Comparison of ENCODE assay signal across 20 cellular contexts in the genomic region with DNA sequence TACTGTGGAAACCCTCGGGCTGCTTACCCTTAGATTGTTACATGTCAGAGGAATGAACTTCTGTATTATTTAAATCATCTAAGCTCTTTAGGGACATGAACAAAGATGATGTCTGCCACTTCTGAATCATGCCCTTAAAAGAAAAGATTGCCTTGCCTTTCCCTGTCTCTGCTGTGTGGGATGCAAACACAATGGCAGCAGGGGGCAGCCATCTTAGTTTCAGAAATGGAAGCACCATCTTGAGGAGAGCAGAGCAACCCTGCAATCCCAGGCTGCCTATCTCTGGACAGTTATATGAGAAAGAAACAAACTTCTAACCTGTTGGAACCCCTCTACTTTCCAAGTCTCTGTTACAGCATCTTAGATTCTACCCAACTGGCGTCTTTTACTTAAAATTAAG. TPM values are rescaled to one million over a fixed set of nuclear protein-coding genes. Genes with fewer than 3 reads are reported as not detected.
A peak's percentile ranks its signal among the peaks of the same experiment; 100 is the strongest.
DNase-seq lines count a peak whose midpoint lies in the region; FAIRE-seq and TF ChIP-seq lines count a peak whose summit lies in the region.
"Had no signal": no experiment of that assay in that cellular context is flagged by ENCODE, and none has a peak within 500 bp of the region (broad histone marks: within the 10 kb centered on the region; RNA-seq: fewer than 3 reads in every experiment).

No MANE protein-coding gene starts in this region.

- H3K4me3 Mint-ChIP-seq in astrocyte (ENCODE audit: unreplicated experiment): no peak overlapping the region
- H3K4me3 Mint-ChIP-seq: CD4-positive, CD25-positive, alpha-beta regulatory T cell; CD8-positive, alpha-beta memory T cell; H9; IgD-negative memory B cell had no signal

- no peak for TF ChIP-seq RAD21 in Ishikawa (IDR thresholded peaks at IDR 0.05; ENCODE audit: low read depth)

- intact Hi-C loops in OCI-LY7 (cut with micrococcal nuclease; ENCODE audit: unreplicated experiment): no loop called here

- H3K9me3 ChIP-seq in OCI-LY7 (ENCODE audit: low read length): peaks cover 5% of the 10 kb centered on the region; the same call in 1 of the 2 replicates
- H3K9me3 ChIP-seq in astrocyte (ENCODE audit: insufficient read depth, low read depth, low read length): no peaks in the 10 kb centered on the region
- H3K9me3 ChIP-seq: BE2C had no signal

- H4K20me1 ChIP-seq in OCI-LY7 (ENCODE audit: insufficient read depth, low read length) (no peaks in the 10 kb centered on the region), astrocyte (ENCODE audit: insufficient read depth, low read length) (no peaks in the 10 kb centered on the region)

- no peaks in the 10 kb centered on the region for H3K36me3 Mint-ChIP-seq in astrocyte (ENCODE audit: low read depth, unreplicated experiment)
- H3K36me3 Mint-ChIP-seq: CD4-positive, CD25-positive, alpha-beta regulatory T cell; CD8-positive, alpha-beta memory T cell had no signal

- peak overlapping the region; percentile 38 for H3K27ac Mint-ChIP-seq in astrocyte (ENCODE audit: unreplicated experiment)
- H3K27ac Mint-ChIP-seq: CD4-positive, CD25-positive, alpha-beta regulatory T cell; CD8-positive, alpha-beta memory T cell; H9; IgD-negative memory B cell had no signal

- POLR2A ChIA-PET in OCI-LY7 (lab: Charles Lee): no interaction called here

- H3K27me3 Mint-ChIP-seq in astrocyte (ENCODE audit: low read depth, unreplicated experiment): peaks cover 9% of the 10 kb centered on the region

- H3K27me3 ChIP-seq in astrocyte (ENCODE audit: insufficient read depth, low read length): no peaks in the 10 kb centered on the region

- H3K9ac ChIP-seq in astrocyte (ENCODE audit: low read length): no peak overlapping the region

- H3K9me3 Mint-ChIP-seq in astrocyte (ENCODE audit: unreplicated experiment): peaks cover 2% of the 10 kb centered on the region
- H3K9me3 Mint-ChIP-seq: CD8-positive, alpha-beta memory T cell had no signal

- TF ChIP-seq EP300 in Ishikawa (IDR thresholded peaks at IDR 0.05; ENCODE audit: borderline replicate concordance): no peak

- H3K4me2 ChIP-seq in OCI-LY7 (ENCODE audit: low read length) (no peak overlapping the region), astrocyte (ENCODE audit: low read length) (no peak overlapping the region)

- BruUV-seq in OCI-LY7 (replicated peaks; lab: Mats Ljungman, UMichigan): no TSS peak

- CTCF ChIA-PET in OCI-LY7 (lab: Charles Lee; ENCODE audit: unreplicated experiment): no interaction called here

- H3K9me2 ChIP-seq in OCI-LY7 (ENCODE audit: insufficient read depth, low read length): no peaks in the 10 kb centered on the region

- FAIRE-seq in astrocyte (lab: Jason Lieb, UNC): no peak
- FAIRE-seq: A204.1, G401.6, GM12892, GM18507, HTR-8/SVneo had no signal

- H3K36me3 ChIP-seq in OCI-LY7 (ENCODE audit: insufficient read depth, low read length) (no peaks in the 10 kb centered on the region), astrocyte (ENCODE audit: insufficient read depth, low read length) (no peaks in the 10 kb centered on the region)
- H3K36me3 ChIP-seq: BE2C had no signal

- H3K4me1 Mint-ChIP-seq in astrocyte (ENCODE audit: low read depth, unreplicated experiment): no peaks in the 10 kb centered on the region
- H3K4me1 Mint-ChIP-seq: CD4-positive, CD25-positive, alpha-beta regulatory T cell; CD8-positive, alpha-beta memory T cell; IgD-negative memory B cell had no signal

- H3K4me1 ChIP-seq in OCI-LY7 (ENCODE audit: insufficient read depth, low read length, poor library complexity, severe bottlenecking) (no peaks in the 10 kb centered on the region), astrocyte (ENCODE audit: insufficient read depth, low read length) (no peaks in the 10 kb centered on the region)
- H3K4me1 ChIP-seq: BE2C had no signal

- TF ChIP-seq CTCF in OCI-LY7 (conservative IDR thresholded peaks at IDR 0.05; ENCODE audit: low read length) (no peak), astrocyte (IDR thresholded peaks at IDR 0.05; ENCODE audit: insufficient read depth, low read depth, low read length) (no peak)

- H3K27ac ChIP-seq in OCI-LY7 (ENCODE audit: low read depth, low read length, poor library complexity, severe bottlenecking) (no peak overlapping the region), astrocyte (ENCODE audit: low read depth, low read length) (no peak overlapping the region)

- H2AFZ ChIP-seq in OCI-LY7 (ENCODE audit: low read length): peak overlapping the region; percentile 41; the same call in 1 of the 2 replicates
- no peak overlapping the region for H2AFZ ChIP-seq in astrocyte (ENCODE audit: low read depth, low read length)

- H3K79me2 ChIP-seq in OCI-LY7 (ENCODE audit: insufficient read depth, low read depth, low read length) (no peaks in the 10 kb centered on the region), astrocyte (ENCODE audit: insufficient read depth, low read length) (no peaks in the 10 kb centered on the region)

- H3K4me3 ChIP-seq in OCI-LY7 (ENCODE audit: low read depth, low read length, poor library complexity, severe bottlenecking) (no peak overlapping the region), astrocyte (ENCODE audit: insufficient read depth, low read depth, low read length) (no peak overlapping the region)

- no peak for DNase-seq in OCI-LY7 (ENCODE audit: low spot score)
- DNase-seq in astrocyte (ENCODE audit: low read depth): no peak
- no peak for DNase-seq in hepatic stellate cell (ENCODE audit: low spot score)
- no peak for DNase-seq in GF-D8 (lab: John Stamatoyannopoulos, UW)
- DNase-seq in anterior cingulate cortex (lab: John Stamatoyannopoulos, UW): no peak
- DNase-seq: ACHN; BE2C; C1 segment of cervical spinal cord; CD4-positive, CD25-positive, alpha-beta regulatory T cell; CD8-positive, alpha-beta memory T cell; COR-L47; GOT3; H9 had no signal

TF ChIP-seq in Ishikawa, 13 proteins besides CTCF, POLR2A, EP300 and RAD21:
- TF ChIP-seq CEBPB (IDR thresholded peaks at IDR 0.05): no peak
- TF ChIP-seq, protein P1, sequence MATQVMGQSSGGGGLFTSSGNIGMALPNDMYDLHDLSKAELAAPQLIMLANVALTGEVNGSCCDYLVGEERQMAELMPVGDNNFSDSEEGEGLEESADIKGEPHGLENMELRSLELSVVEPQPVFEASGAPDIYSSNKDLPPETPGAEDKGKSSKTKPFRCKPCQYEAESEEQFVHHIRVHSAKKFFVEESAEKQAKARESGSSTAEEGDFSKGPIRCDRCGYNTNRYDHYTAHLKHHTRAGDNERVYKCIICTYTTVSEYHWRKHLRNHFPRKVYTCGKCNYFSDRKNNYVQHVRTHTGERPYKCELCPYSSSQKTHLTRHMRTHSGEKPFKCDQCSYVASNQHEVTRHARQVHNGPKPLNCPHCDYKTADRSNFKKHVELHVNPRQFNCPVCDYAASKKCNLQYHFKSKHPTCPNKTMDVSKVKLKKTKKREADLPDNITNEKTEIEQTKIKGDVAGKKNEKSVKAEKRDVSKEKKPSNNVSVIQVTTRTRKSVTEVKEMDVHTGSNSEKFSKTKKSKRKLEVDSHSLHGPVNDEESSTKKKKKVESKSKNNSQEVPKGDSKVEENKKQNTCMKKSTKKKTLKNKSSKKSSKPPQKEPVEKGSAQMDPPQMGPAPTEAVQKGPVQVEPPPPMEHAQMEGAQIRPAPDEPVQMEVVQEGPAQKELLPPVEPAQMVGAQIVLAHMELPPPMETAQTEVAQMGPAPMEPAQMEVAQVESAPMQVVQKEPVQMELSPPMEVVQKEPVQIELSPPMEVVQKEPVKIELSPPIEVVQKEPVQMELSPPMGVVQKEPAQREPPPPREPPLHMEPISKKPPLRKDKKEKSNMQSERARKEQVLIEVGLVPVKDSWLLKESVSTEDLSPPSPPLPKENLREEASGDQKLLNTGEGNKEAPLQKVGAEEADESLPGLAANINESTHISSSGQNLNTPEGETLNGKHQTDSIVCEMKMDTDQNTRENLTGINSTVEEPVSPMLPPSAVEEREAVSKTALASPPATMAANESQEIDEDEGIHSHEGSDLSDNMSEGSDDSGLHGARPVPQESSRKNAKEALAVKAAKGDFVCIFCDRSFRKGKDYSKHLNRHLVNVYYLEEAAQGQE (IDR thresholded peaks at IDR 0.05; ENCODE audit: low read depth): no peak
- no peak for TF ChIP-seq TAF1 (IDR thresholded peaks at IDR 0.05; ENCODE audit: low read depth)
- TF ChIP-seq TCF12 (IDR thresholded peaks at IDR 0.05; ENCODE audit: low read depth): no peak
- TF ChIP-seq FOXM1 (IDR thresholded peaks at IDR 0.05; ENCODE audit: borderline replicate concordance, low read depth): no peak
- 0 out of 2 replicates have a peak, but pooled peaks have one; percentile 42 for TF ChIP-seq YY1 (IDR thresholded peaks at IDR 0.05; ENCODE audit: low read depth)
- no peak for TF ChIP-seq MAX (IDR thresholded peaks at IDR 0.05)
- TF ChIP-seq EGR1 (IDR thresholded peaks at IDR 0.05): no peak

RNA-seq across cellular contexts. Expression of gene HLF, which starts 16.7 kb away (rescaled TPM):
- total RNA-seq in OCI-LY7 (2014; rRNA removed; shearing (Covaris generic)): 0.13 TPM in 1 of 2 replicates, not detected in the other
- total RNA-seq in OCI-LY7 (2022) (not detected in 2 replicates), astrocyte (0.07 TPM in 1 of 2 replicates, not detected in the other)
